ENCODE assay signal across 8 cellular contexts in the genomic region with DNA sequence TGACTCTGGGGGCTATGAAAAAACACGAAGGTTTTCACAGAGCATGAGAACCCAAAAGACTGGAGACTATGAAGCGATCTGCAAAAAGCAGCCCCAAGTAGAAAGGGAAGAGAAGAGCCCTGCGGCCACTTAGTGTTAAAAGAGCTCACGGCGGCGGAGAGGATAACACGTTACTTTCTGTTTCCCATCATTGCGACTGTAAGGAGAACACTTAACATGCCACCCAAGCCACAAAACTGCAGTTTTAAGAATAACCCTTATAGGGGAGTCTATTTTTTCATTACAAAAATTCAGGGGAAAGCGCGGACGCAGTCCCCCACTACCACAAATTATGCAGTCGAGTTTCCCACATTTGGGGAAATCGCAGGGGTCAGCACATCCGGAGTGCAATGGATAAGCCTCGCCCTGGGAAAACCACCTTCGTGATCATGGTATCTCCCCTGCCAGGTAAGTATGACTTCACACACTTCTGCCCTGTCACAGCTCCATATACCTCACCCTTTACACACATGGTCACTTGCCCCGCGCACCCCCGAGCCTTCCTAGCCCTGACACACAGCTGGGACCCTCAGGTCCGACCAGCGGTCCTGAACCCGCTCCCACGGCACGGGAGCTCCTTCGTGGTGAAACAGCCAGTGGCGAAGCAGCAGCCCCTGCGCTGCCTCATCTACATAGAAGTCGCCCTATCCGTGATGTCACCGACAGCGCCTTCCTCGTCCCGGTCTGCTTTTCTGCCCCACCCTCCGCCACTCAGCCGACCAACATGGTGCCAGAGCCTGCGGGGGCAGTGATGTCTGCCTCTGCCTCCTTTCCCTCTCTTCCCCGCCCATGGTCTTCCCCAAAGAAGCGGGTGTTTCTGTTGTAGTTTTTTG.
A peak's percentile ranks its signal among the peaks of the same experiment; 100 is the strongest.
DNase-seq lines count a peak whose midpoint lies in the region; TF ChIP-seq lines count a peak whose summit lies in the region.
"Not testable (repeated sequence)": the region's sequence is repeated elsewhere in the genome, so short reads cannot be mapped to it uniquely, and the experiment has no call there.

No MANE protein-coding gene starts in this region.

- CTCF ChIA-PET in HEK293 (lab: Yijun Ruan, JAX) = not testable (repeated sequence)

- TF ChIP-seq POLR2A in Raji (IDR thresholded peaks at IDR 0.05; ENCODE audit: insufficient read depth, low read depth, low read length) = peak; percentile 75

- not testable (repeated sequence) for H3K27me3 ChIP-seq in thymus (ENCODE audit: control insufficient read depth, insufficient read depth)

- DNase-seq in M059J (ENCODE audit: low read depth) = peak; percentile 98
- DNase-seq in activated gamma-delta T cell treated with anti-CD3 and anti-CD28 coated beads, Interleukin-2, amount 50 U/mL, for 16 hours (ENCODE audit: low read depth) = peak; percentile 56
- DNase-seq in foreskin melanocyte = peak; percentile 81
- peak; percentile 87 for DNase-seq in non-pigmented ciliary epithelial cell (ENCODE audit: low read depth)

- POLR2A ChIA-PET in HEK293 (lab: Yijun Ruan, JAX) = interaction anchor here (1.0 kb wide), 2 partner anchors 225 to 296 kb away, joined by 4 to 5 read pairs; no protein-coding TSS in a partner anchor

- peak overlapping the region; percentile 58; the same call in 1 of the 2 replicates for H3K4me3 ChIP-seq in GM08714 (ENCODE audit: low read length)
- peak overlapping the region; percentile 26 for H3K4me3 ChIP-seq in HEK293 (ENCODE audit: low read depth, low read length)
- peak overlapping the region; percentile 36 for H3K4me3 ChIP-seq in thymus (ENCODE audit: low read length)

- H3K36me3 ChIP-seq in HEK293 (ENCODE audit: control insufficient read depth in 2 of 2, insufficient read depth in 1 of 2, low read length in 2 of 2); thymus (ENCODE audit: control insufficient read depth, insufficient read depth): not testable (repeated sequence)

- peak overlapping the region; percentile 78 for H3K27ac ChIP-seq in HEK293 (ENCODE audit: extremely low read depth, low read depth, low read length)
- not testable (repeated sequence) for H3K27ac ChIP-seq in thymus (ENCODE audit: low read depth)

- not testable (repeated sequence) for H3K9me3 ChIP-seq in HEK293 (ENCODE audit: control insufficient read depth, insufficient read depth, low read depth, low read length); thymus (ENCODE audit: control insufficient read depth)

- TF ChIP-seq CTCF in HEK293 (tag by site-specific recombination; IDR thresholded peaks at IDR 0.05) = not testable (repeated sequence)

- H3K4me1 ChIP-seq in HEK293 (ENCODE audit: control insufficient read depth, insufficient read depth, low read length); thymus (ENCODE audit: control insufficient read depth, insufficient read depth, low read length): not testable (repeated sequence)

- WGBS in thymus = under 1% methylated on average over 19 of the region's 38 CpGs

TF ChIP-seq in HEK293, 187 proteins besides CTCF, POLR2A, EP300 and RAD21 (continues in another document):
- TF ChIP-seq ZBTB17 (tag by site-specific recombination; IDR thresholded peaks at IDR 0.05) (peak; percentile 39; the same call in 1 of the 2 replicates), SP3 (tag by site-specific recombination; IDR thresholded peaks at IDR 0.05) (0 out of 2 replicates have a peak, but pooled peaks have one; percentile 18), ZNF2 (tag by site-specific recombination; IDR thresholded peaks at IDR 0.05) (peak; percentile 70), ZEB2 (tag by site-specific recombination; IDR thresholded peaks at IDR 0.05) (peak; percentile 95), ZNF24 (tag by site-specific recombination; IDR thresholded peaks at IDR 0.05) (0 out of 2 replicates have a peak, but pooled peaks have one; percentile 54), ZBTB48 (tag by site-specific recombination; IDR thresholded peaks at IDR 0.05) (peak; percentile 69), ZNF394 (tag by site-specific recombination; IDR thresholded peaks at IDR 0.05; ENCODE audit: borderline replicate concordance) (peak; percentile 57; the same call in 1 of the 2 replicates), PATZ1 (tag by site-specific recombination; IDR thresholded peaks at IDR 0.05) (peak; percentile 58; the same call in 1 of the 2 replicates), ZFP37 (tag by site-specific recombination; IDR thresholded peaks at IDR 0.05) (peak; percentile 72; the same call in 1 of the 2 replicates), FEZF1 (tag by site-specific recombination; IDR thresholded peaks at IDR 0.05) (0 out of 2 replicates have a peak, but pooled peaks have one; percentile 6), PRDM10 (tag by site-specific recombination; IDR thresholded peaks at IDR 0.05) (peak; percentile 97), PRDM4 (tag by site-specific recombination; IDR thresholded peaks at IDR 0.05) (peak; percentile 72), ZNF366 (tag by site-specific recombination; conservative IDR thresholded peaks at IDR 0.05) (peak; percentile 89)
